In the genomic region with DNA sequence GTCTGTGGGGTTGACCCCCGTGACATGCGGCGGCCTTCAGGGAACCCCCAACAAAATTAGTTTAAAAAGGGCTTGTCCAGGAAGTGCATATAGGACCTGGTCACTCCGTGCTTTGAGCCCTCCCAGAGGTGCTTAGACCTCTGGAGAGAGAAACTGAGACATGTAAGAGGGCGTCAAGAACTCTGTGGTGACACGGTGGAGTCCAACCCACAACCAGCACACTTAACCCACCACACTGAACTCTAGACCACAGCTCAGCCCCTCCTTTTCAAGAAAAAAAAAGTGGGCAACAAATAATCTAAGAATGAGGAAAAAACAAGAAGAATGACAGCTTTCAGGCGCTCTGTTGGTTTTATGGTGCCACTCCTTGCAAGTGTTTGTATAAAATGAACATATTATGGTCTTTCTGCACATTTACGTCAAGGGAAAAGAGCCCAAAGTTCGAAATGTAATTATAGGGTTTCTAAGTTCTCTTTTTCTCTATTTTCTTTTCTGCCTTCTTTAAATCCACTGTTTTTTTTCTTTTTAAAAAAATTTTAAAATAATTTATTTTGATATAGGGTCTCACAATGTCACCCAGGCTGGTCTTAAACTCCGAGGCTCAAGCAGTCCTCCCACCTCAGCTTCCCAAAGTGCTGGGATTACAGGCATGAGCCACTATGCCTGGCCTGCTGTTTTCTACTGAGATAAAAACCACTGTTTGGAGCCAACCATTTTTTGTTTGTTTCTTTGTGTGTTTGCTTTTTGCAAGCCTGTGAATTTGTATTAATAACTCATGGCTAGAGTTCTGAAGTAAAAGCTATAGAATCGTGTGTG, we compare ENCODE assay signal across 24 cellular contexts. TPM values are rescaled to one million over a fixed set of nuclear protein-coding genes. Genes with fewer than 3 reads are reported as not detected.
DNase-seq lines count a peak whose midpoint lies in the region; ATAC-seq, FAIRE-seq and TF ChIP-seq lines count a peak whose summit lies in the region.
"Had no signal": no experiment of that assay in that cellular context is flagged by ENCODE, and none has a peak within 500 bp of the region (broad histone marks: within the 10 kb centered on the region; RNA-seq: fewer than 3 reads in every experiment).

No MANE protein-coding gene starts in this region.

- no peak for TF ChIP-seq CTCF in AG04450 (IDR thresholded peaks at IDR 0.05; ENCODE audit: low read depth, low read length)

- H3K4me1 Mint-ChIP-seq in activated CD4-positive, alpha-beta T cell treated with anti-CD3 and anti-CD28 coated beads for 36 hours: no peaks in the 10 kb centered on the region
- H3K4me1 Mint-ChIP-seq: stimulated activated naive CD8-positive, alpha-beta T cell treated with anti-CD3 and anti-CD28 coated beads, Interleukin-15, amount 100 ng/mL, for 72 hours had no signal

- H3K27me3 ChIP-seq in AG04450 (ENCODE audit: control insufficient read depth, insufficient read depth, low read length) (no peaks in the 10 kb centered on the region), SJSA1 (replicated peaks) (no peaks in the 10 kb centered on the region)

- H3K4me3 Mint-ChIP-seq in activated CD4-positive, alpha-beta T cell treated with anti-CD3 and anti-CD28 coated beads for 36 hours: no peak overlapping the region
- H3K4me3 Mint-ChIP-seq: CD14-positive monocyte; naive B cell; stimulated activated naive CD8-positive, alpha-beta T cell treated with anti-CD3 and anti-CD28 coated beads, Interleukin-15, amount 100 ng/mL, for 72 hours had no signal

- no peak overlapping the region for H3K27ac Mint-ChIP-seq in activated CD4-positive, alpha-beta T cell treated with anti-CD3 and anti-CD28 coated beads for 36 hours
- H3K27ac Mint-ChIP-seq: CD14-positive monocyte; stimulated activated naive CD8-positive, alpha-beta T cell treated with anti-CD3 and anti-CD28 coated beads, Interleukin-15, amount 100 ng/mL, for 72 hours had no signal

- peak; percentile 70 for ATAC-seq in left colon
- peak; percentile 44 for ATAC-seq in sciatic nerve
- ATAC-seq in GM21367 (IDR thresholded peaks at IDR 0.05; ENCODE audit: unreplicated experiment): no peak
- ATAC-seq in SK-N-SH treated with all-trans-retinoic acid at 6 μM for 48 hours: no peak
- no peak for ATAC-seq in activated CD4-positive, alpha-beta T cell treated with anti-CD3 and anti-CD28 coated beads for 36 hours
- ATAC-seq: foreskin keratinocyte; stimulated activated naive CD8-positive, alpha-beta T cell treated with anti-CD3 and anti-CD28 coated beads, Interleukin-15, amount 100 ng/mL, for 72 hours had no signal

- no peak for DNase-seq in AG04450 (ENCODE audit: low read depth, low spot score)
- DNase-seq in SJSA1 (ENCODE audit: low read depth in 1 of 2, low spot score in 2 of 2): no peak
- no peak for DNase-seq in left colon
- DNase-seq in sciatic nerve (ENCODE audit: low spot score): no peak
- no peak for DNase-seq in frontal cortex (ENCODE audit: low spot score in 2 of 2)
- DNase-seq in activated CD4-positive, alpha-beta T cell treated with anti-CD3 and anti-CD28 coated beads for 36 hours: no peak
- DNase-seq: ACHN; activated CD4-positive, alpha-beta T cell treated with anti-CD3 and anti-CD28 coated beads, Interleukin-2, amount 50 U/mL, for 4 hours; activated gamma-delta T cell; foreskin keratinocyte; hypothalamus; islet precursor cell; naive B cell; NCI-H1694 treated with DMSO at 0.1 percent for 48 hours; NCI-H774; posterior cingulate gyrus; stimulated activated CD4-positive, alpha-beta T cell treated with anti-CD3 and anti-CD28 coated beads, Interleukin-2, amount 100 ng/mL, for 48 hours; stimulated activated naive CD8-positive, alpha-beta T cell treated with anti-CD3 and anti-CD28 coated beads, Interleukin-15, amount 100 ng/mL, for 72 hours; WERI-Rb-1 had no signal

- peak overlapping the region; percentile 86 for H3K27ac ChIP-seq in AG04450 (ENCODE audit: low read depth, low read length)
- peak overlapping the region; percentile 71 for H3K27ac ChIP-seq in SJSA1
- H3K27ac ChIP-seq: epithelial cell of prostate, foreskin keratinocyte, KMS-11, WERI-Rb-1 had no signal

- no peaks in the 10 kb centered on the region for H3K9me3 Mint-ChIP-seq in activated CD4-positive, alpha-beta T cell treated with anti-CD3 and anti-CD28 coated beads for 36 hours (ENCODE audit: low read depth)

- no peak for FAIRE-seq in frontal cortex (lab: Jason Lieb, UNC)

- H3K27me3 Mint-ChIP-seq in activated CD4-positive, alpha-beta T cell treated with anti-CD3 and anti-CD28 coated beads for 36 hours: no peaks in the 10 kb centered on the region

- H3K4me3 ChIP-seq in AG04450 (ENCODE audit: low read depth, low read length): no peak overlapping the region
- H3K4me3 ChIP-seq in SJSA1: no peak overlapping the region

- H3K36me3 Mint-ChIP-seq in activated CD4-positive, alpha-beta T cell treated with anti-CD3 and anti-CD28 coated beads for 36 hours (ENCODE audit: low read depth): no peaks in the 10 kb centered on the region
- H3K36me3 Mint-ChIP-seq: CD14-positive monocyte, naive B cell had no signal

- CTCF ChIA-PET in AG04450 (lab: Charles Lee): interaction anchor here (0.6 kb wide), 1 partner anchor 146 kb away, joined by 4 read pairs; no protein-coding TSS in a partner anchor
- CTCF ChIA-PET in activated CD4-positive, alpha-beta T cell treated with anti-CD3 and anti-CD28 coated beads for 36 hours (lab: Charles Lee): interaction anchor here (1.0 to 2.0 kb wide), 4 partner anchors 11 to 60 kb away, joined by 3 to 7 read pairs (median 4); no protein-coding TSS in a partner anchor

- H3K9me3 ChIP-seq in AG04450 (ENCODE audit: control insufficient read depth, insufficient read depth, low read length) (peaks cover 4% of the 10 kb centered on the region), SJSA1 (replicated peaks) (no peaks in the 10 kb centered on the region)

- H3K36me3 ChIP-seq in SJSA1: no peaks in the 10 kb centered on the region
- H3K36me3 ChIP-seq: WERI-Rb-1 had no signal

- intact Hi-C loops in left colon (cut with DNase I, micrococcal nuclease) (no loop called here), sciatic nerve (cut with DNase I) (no loop called here)
- intact Hi-C loops in activated CD4-positive, alpha-beta T cell treated with anti-CD3 and anti-CD28 coated beads for 36 hours (cut with DNase I, micrococcal nuclease): no loop called here

- peaks cover 21% of the 10 kb centered on the region for H3K4me1 ChIP-seq in SJSA1 (replicated peaks)
- H3K4me1 ChIP-seq: foreskin keratinocyte had no signal

- POLR2A ChIA-PET in AG04450 (lab: Yijun Ruan, JAX): interaction anchor here (1.9 kb wide), 1 partner anchor 65 kb away, joined by 5 read pairs; a partner anchor contains a TSS
- POLR2A ChIA-PET in activated CD4-positive, alpha-beta T cell treated with anti-CD3 and anti-CD28 coated beads for 36 hours (lab: Charles Lee): no interaction called here

TF ChIP-seq in SK-N-SH treated with all-trans-retinoic acid at 6 μM for 48 hours, 23 proteins besides CTCF, POLR2A, EP300 and RAD21:
- TF ChIP-seq ISL1 (CRISPR knock-in tag; IDR thresholded peaks at IDR 0.05) (no peak), ZNF565 (CRISPR knock-in tag; conservative IDR thresholded peaks at IDR 0.05; ENCODE audit: low read depth) (no peak), TCF4 (CRISPR knock-in tag; IDR thresholded peaks at IDR 0.05; ENCODE audit: borderline replicate concordance) (no peak), OSR1 (CRISPR knock-in tag; IDR thresholded peaks at IDR 0.05) (no peak)
- TF ChIP-seq, protein P1, sequence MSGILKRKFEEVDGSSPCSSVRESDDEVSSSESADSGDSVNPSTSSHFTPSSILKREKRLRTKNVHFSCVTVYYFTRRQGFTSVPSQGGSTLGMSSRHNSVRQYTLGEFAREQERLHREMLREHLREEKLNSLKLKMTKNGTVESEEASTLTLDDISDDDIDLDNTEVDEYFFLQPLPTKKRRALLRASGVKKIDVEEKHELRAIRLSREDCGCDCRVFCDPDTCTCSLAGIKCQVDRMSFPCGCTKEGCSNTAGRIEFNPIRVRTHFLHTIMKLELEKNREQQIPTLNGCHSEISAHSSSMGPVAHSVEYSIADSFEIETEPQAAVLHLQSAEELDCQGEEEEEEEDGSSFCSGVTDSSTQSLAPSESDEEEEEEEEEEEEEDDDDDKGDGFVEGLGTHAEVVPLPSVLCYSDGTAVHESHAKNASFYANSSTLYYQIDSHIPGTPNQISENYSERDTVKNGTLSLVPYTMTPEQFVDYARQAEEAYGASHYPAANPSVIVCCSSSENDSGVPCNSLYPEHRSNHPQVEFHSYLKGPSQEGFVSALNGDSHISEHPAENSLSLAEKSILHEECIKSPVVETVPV (CRISPR knock-in tag; IDR thresholded peaks at IDR 0.05): no peak

RNA-seq across cellular contexts. Expression of a gene that starts 50.1 kb away (rescaled TPM):
- polyA plus RNA-seq in AG04450 (2011; rRNA removed): 31.8 and 45.3 TPM in 2 replicates
- polyA minus RNA-seq in AG04450 (2011; rRNA and poly(A)+ RNA removed): 17.4 and 33.4 TPM in 2 replicates
- total RNA-seq in SJSA1 (2014; rRNA removed; shearing (Covaris generic)): 32.3 and 70.2 TPM in 2 replicates
- total RNA-seq in left colon (10 to 100 TPM; 40.2 to 42.5 TPM), sciatic nerve (38.3 TPM), frontal cortex (72.2 TPM)
- 10 to 100 TPM; 37.8 to 39.6 TPM for total RNA-seq in activated CD4-positive, alpha-beta T cell treated with anti-CD3 and anti-CD28 coated beads for 36 hours

Comparison
In these comparisons a context has a peak if more than half of its experiments do, and no peak if none do; other contexts are left out.
1. ATAC-seq: peak in left colon (single experiment) and sciatic nerve (single experiment); none in GM21367 (single experiment), SK-N-SH treated with all-trans-retinoic acid at 6 μM for 48 hours (single experiment) and activated CD4-positive, alpha-beta T cell treated with anti-CD3 and anti-CD28 coated beads for 36 hours (single experiment).